27 cellular contexts compared by ENCODE assay signal in the genomic region with DNA sequence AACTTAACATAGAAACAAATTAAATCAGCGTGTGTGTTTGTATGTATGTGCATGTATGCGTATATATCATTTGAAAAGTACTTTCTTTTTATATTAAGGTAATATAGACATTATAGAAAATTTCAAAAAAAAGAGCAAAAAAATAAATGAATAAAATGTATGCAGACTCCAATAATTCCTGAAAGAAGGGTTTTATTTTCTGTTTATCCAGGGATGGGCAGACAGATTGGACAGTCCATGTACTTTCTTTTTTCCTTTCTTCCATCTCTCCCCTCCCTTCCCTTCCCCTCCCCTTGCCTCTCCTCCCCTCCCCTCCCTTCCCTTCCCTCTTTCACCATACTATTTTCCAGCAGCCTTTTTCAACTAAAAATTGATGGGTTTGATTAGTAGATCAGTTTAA.
"Had no signal": no experiment of that assay in that cellular context is flagged by ENCODE, and none has a peak within 500 bp of the region (broad histone marks: within the 10 kb centered on the region; RNA-seq: fewer than 3 reads in every experiment).

No MANE protein-coding gene starts in this region.

- ATAC-seq: effector memory CD8-positive, alpha-beta T cell; esophagus mucosa; foreskin keratinocyte; gastrocnemius medialis; gastroesophageal sphincter; heart left ventricle; heart right ventricle had no signal

- H3K27me3 ChIP-seq: colonic mucosa, dorsolateral prefrontal cortex, esophagus muscularis mucosa, esophagus squamous epithelium, foreskin keratinocyte, gastrocnemius medialis, gastroesophageal sphincter, heart left ventricle, heart right ventricle had no signal

- H3K9me3 ChIP-seq: colonic mucosa, esophagus muscularis mucosa, esophagus squamous epithelium, gastrocnemius medialis, gastroesophageal sphincter, heart left ventricle, heart right ventricle had no signal

- FAIRE-seq: colon, endometrium, endothelial cell of umbilical vein had no signal

- H3K4me1 ChIP-seq: colonic mucosa, esophagus squamous epithelium, foreskin keratinocyte, heart left ventricle had no signal

- H3K36me3 ChIP-seq: colonic mucosa, esophagus muscularis mucosa, esophagus squamous epithelium, gastrocnemius medialis, gastroesophageal sphincter, heart left ventricle, heart right ventricle had no signal

- H3K4me3 ChIP-seq: colonic mucosa, coronary artery, dorsolateral prefrontal cortex, esophagus muscularis mucosa, esophagus squamous epithelium, gastrocnemius medialis, gastroesophageal sphincter, heart left ventricle, heart right ventricle had no signal

- H3K27ac ChIP-seq: colonic mucosa, coronary artery, dorsolateral prefrontal cortex, epithelial cell of prostate, esophagus muscularis mucosa, esophagus squamous epithelium, foreskin keratinocyte, gastrocnemius medialis, gastroesophageal sphincter, heart left ventricle, heart right ventricle had no signal

- DNase-seq: colonic mucosa; cortex of kidney; dermis blood vessel endothelial cell; dorsolateral prefrontal cortex; effector CD4-positive, alpha-beta T cell; effector CD8-positive, alpha-beta T cell; effector memory CD4-positive, alpha-beta T cell; effector memory CD8-positive, alpha-beta T cell; endodermal cell; erythroblast; esophagus squamous epithelium; foreskin fibroblast; foreskin keratinocyte; foreskin melanocyte; gastrocnemius medialis; glutamatergic neuron; head of caudate nucleus; heart left ventricle; heart right ventricle had no signal
